31 cellular contexts compared by ENCODE assay signal in the genomic region with DNA sequence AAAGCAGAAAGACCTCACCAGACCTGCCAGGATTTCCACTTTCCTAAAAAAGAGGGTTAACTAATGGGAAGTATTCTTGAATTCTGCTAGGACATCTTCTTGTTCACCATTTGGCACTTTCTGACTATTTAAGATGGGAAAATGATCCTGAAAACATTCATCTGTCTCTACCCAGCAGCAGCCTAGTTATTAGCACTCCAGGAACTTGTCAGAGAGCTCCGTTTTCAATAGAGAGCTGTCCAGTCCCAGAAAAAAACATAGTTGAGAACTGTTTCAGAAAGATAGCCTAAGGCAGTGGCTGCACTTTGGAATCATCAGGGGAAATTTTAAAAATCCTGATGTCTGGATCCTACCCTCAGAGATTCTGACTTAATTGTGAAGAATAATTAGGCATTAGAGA.
"Had no signal": no experiment of that assay in that cellular context is flagged by ENCODE, and none has a peak within 500 bp of the region (broad histone marks: within the 10 kb centered on the region; RNA-seq: fewer than 3 reads in every experiment).

No MANE protein-coding gene starts in this region.

- H3K4me1 ChIP-seq: ascending aorta, breast epithelium, esophagus muscularis mucosa had no signal

- H3K27ac ChIP-seq: ascending aorta, breast epithelium, cardiac muscle cell, coronary artery, dorsolateral prefrontal cortex, esophagus muscularis mucosa had no signal

- ATAC-seq: activated CD4-positive, alpha-beta T cell treated with anti-CD3 and anti-CD28 coated beads for 36 hours; activated CD8-positive, alpha-beta memory T cell treated with anti-CD3 and anti-CD28 coated beads, Interleukin-2, amount 10 ng/mL, durations not matched to agents 7 days and 5 days; activated CD8-positive, alpha-beta T cell treated with anti-CD3 and anti-CD28 coated beads, Interleukin-2, amount 10 ng/mL, durations not matched to agents 7 days and 5 days; activated naive CD8-positive, alpha-beta T cell treated with anti-CD3 and anti-CD28 coated beads, Interleukin-2, amount 50 U/mL, for 24 hours had no signal

- H3K9me3 ChIP-seq: ascending aorta, breast epithelium, esophagus muscularis mucosa had no signal

- H3K9me3 Mint-ChIP-seq: activated CD4-positive, alpha-beta memory T cell treated with anti-CD3 and anti-CD28 coated beads for 36 hours; activated CD4-positive, alpha-beta T cell treated with anti-CD3 and anti-CD28 coated beads, Interleukin-2, amount 10 ng/mL, durations not matched to agents 24 days and 14 days; activated naive CD4-positive, alpha-beta T cell treated with anti-CD3 and anti-CD28 coated beads for 36 hours; activated naive CD4-positive, alpha-beta T cell treated with anti-CD3 and anti-CD28 coated beads, Interleukin-2, amount 50 U/mL, for 24 hours; activated naive CD8-positive, alpha-beta T cell treated with anti-CD3 and anti-CD28 coated beads for 36 hours; activated naive CD8-positive, alpha-beta T cell treated with anti-CD3 and anti-CD28 coated beads, Interleukin-2, amount 50 U/mL, for 24 hours; activated T-helper 1 cell treated with anti-CD3 and anti-CD28 coated beads, Interleukin-12 subunit alpha, Interleukin-12 subunit beta, Interleukin-2, Interleukin-4 antibody, amounts not matched to agents 30 ng/mL and 10 ng/mL and 1 ng/mL, durations not matched to agents 14 hours and 24 hours and 36 hours; activated T-helper 2 cell treated with anti-CD3 and anti-CD28 coated beads, Interferon-gamma antibody, Interleukin-2, Interleukin-4, amounts not matched to agents 10 μg/mL and 5 μg/mL and 100 μg/mL, durations not matched to agents 14 hours and 24 hours and 36 hours; brain; central memory CD8-positive, alpha-beta T cell; dendritic cell treated with granulocyte-macrophage colony-stimulating factor and Interleukin-4, amounts not matched to agents 40 ng/mL and 50 ng/mL, for 4 days had no signal

- H3K36me3 Mint-ChIP-seq: activated CD4-positive, alpha-beta memory T cell treated with anti-CD3 and anti-CD28 coated beads for 36 hours; activated CD8-positive, alpha-beta memory T cell treated with anti-CD3 and anti-CD28 coated beads, Interleukin-2, amount 10 ng/mL, durations not matched to agents 7 days and 5 days; activated naive CD4-positive, alpha-beta T cell treated with anti-CD3 and anti-CD28 coated beads, Interleukin-2, amount 50 U/mL, for 24 hours; activated naive CD8-positive, alpha-beta T cell treated with anti-CD3 and anti-CD28 coated beads for 36 hours; brain had no signal

- H3K27me3 Mint-ChIP-seq: activated naive CD8-positive, alpha-beta T cell treated with anti-CD3 and anti-CD28 coated beads, Interleukin-2, amount 50 U/mL, for 24 hours; brain; dendritic cell treated with granulocyte-macrophage colony-stimulating factor and Interleukin-4, amounts not matched to agents 40 ng/mL and 50 ng/mL, for 4 days had no signal

- H3K36me3 ChIP-seq: ascending aorta, breast epithelium, cardiac muscle cell, esophagus muscularis mucosa had no signal

- H3K27ac Mint-ChIP-seq: activated CD4-positive, alpha-beta memory T cell treated with anti-CD3 and anti-CD28 coated beads for 36 hours; activated CD4-positive, alpha-beta T cell treated with anti-CD3 and anti-CD28 coated beads for 36 hours; activated CD4-positive, alpha-beta T cell treated with anti-CD3 and anti-CD28 coated beads, Interleukin-2, amount 10 ng/mL, durations not matched to agents 24 days and 14 days; activated CD8-positive, alpha-beta memory T cell treated with anti-CD3 and anti-CD28 coated beads, Interleukin-2, amount 10 ng/mL, durations not matched to agents 7 days and 5 days; activated CD8-positive, alpha-beta T cell treated with anti-CD3 and anti-CD28 coated beads, Interleukin-2, amount 10 ng/mL, durations not matched to agents 7 days and 5 days; activated naive CD4-positive, alpha-beta T cell treated with anti-CD3 and anti-CD28 coated beads for 36 hours; activated naive CD4-positive, alpha-beta T cell treated with anti-CD3 and anti-CD28 coated beads, Interleukin-2, amount 50 U/mL, for 24 hours; activated naive CD8-positive, alpha-beta T cell treated with anti-CD3 and anti-CD28 coated beads for 36 hours; activated naive CD8-positive, alpha-beta T cell treated with anti-CD3 and anti-CD28 coated beads, Interleukin-2, amount 50 U/mL, for 24 hours; activated T-helper 1 cell treated with anti-CD3 and anti-CD28 coated beads, Interleukin-12 subunit alpha, Interleukin-12 subunit beta, Interleukin-2, Interleukin-4 antibody, amounts not matched to agents 30 ng/mL and 10 ng/mL and 1 ng/mL, durations not matched to agents 14 hours and 24 hours and 36 hours; activated T-helper 2 cell treated with anti-CD3 and anti-CD28 coated beads, Interferon-gamma antibody, Interleukin-2, Interleukin-4, amounts not matched to agents 10 μg/mL and 5 μg/mL and 100 μg/mL, durations not matched to agents 14 hours and 24 hours and 36 hours; brain; dendritic cell treated with granulocyte-macrophage colony-stimulating factor and Interleukin-4, amounts not matched to agents 40 ng/mL and 50 ng/mL, for 4 days; endodermal cell had no signal

- H3K4me3 ChIP-seq: ascending aorta, breast epithelium, cardiac muscle cell, coronary artery, dorsolateral prefrontal cortex, esophagus muscularis mucosa had no signal

- H3K27me3 ChIP-seq: ascending aorta, breast epithelium, cardiac muscle cell, esophagus muscularis mucosa had no signal

- H3K4me3 Mint-ChIP-seq: activated CD4-positive, alpha-beta memory T cell treated with anti-CD3 and anti-CD28 coated beads for 36 hours; activated CD4-positive, alpha-beta T cell treated with anti-CD3 and anti-CD28 coated beads for 36 hours; activated CD4-positive, alpha-beta T cell treated with anti-CD3 and anti-CD28 coated beads, Interleukin-2, amount 10 ng/mL, durations not matched to agents 24 days and 14 days; activated CD8-positive, alpha-beta memory T cell treated with anti-CD3 and anti-CD28 coated beads, Interleukin-2, amount 10 ng/mL, durations not matched to agents 7 days and 5 days; activated CD8-positive, alpha-beta T cell treated with anti-CD3 and anti-CD28 coated beads, Interleukin-2, amount 10 ng/mL, durations not matched to agents 7 days and 5 days; activated naive CD4-positive, alpha-beta T cell treated with anti-CD3 and anti-CD28 coated beads for 36 hours; activated naive CD4-positive, alpha-beta T cell treated with anti-CD3 and anti-CD28 coated beads, Interleukin-2, amount 50 U/mL, for 24 hours; activated naive CD8-positive, alpha-beta T cell treated with anti-CD3 and anti-CD28 coated beads for 36 hours; activated naive CD8-positive, alpha-beta T cell treated with anti-CD3 and anti-CD28 coated beads, Interleukin-2, amount 50 U/mL, for 24 hours; activated T-helper 1 cell treated with anti-CD3 and anti-CD28 coated beads, Interleukin-12 subunit alpha, Interleukin-12 subunit beta, Interleukin-2, Interleukin-4 antibody, amounts not matched to agents 30 ng/mL and 10 ng/mL and 1 ng/mL, durations not matched to agents 14 hours and 24 hours and 36 hours; brain; central memory CD8-positive, alpha-beta T cell; dendritic cell treated with granulocyte-macrophage colony-stimulating factor and Interleukin-4, amounts not matched to agents 40 ng/mL and 50 ng/mL, for 4 days; endodermal cell had no signal

- DNase-seq: activated CD4-positive, alpha-beta memory T cell treated with anti-CD3 and anti-CD28 coated beads for 36 hours; activated CD4-positive, alpha-beta T cell treated with anti-CD3 and anti-CD28 coated beads for 36 hours; activated CD4-positive, alpha-beta T cell treated with anti-CD3 and anti-CD28 coated beads, Interleukin-2, amount 10 ng/mL, durations not matched to agents 24 days and 14 days; activated CD4-positive, CD25-positive, alpha-beta regulatory T cell; activated CD4-positive, CD25-positive, alpha-beta regulatory T cell treated with anti-CD3 and anti-CD28 coated beads, Interleukin-2, amount 50 U/mL, for 72 hours; activated CD8-positive, alpha-beta memory T cell treated with anti-CD3 and anti-CD28 coated beads, Interleukin-2, amount 10 ng/mL, durations not matched to agents 7 days and 5 days; activated CD8-positive, alpha-beta memory T cell treated with anti-CD3 and anti-CD28 coated beads, Interleukin-2, amount 50 U/mL, for 4 hours; activated CD8-positive, alpha-beta T cell treated with anti-CD3 and anti-CD28 coated beads, Interleukin-2, amount 10 ng/mL, durations not matched to agents 7 days and 5 days; activated effector memory CD4-positive, alpha-beta T cell treated with anti-CD3 and anti-CD28 coated beads, Interleukin-2, amount 50 U/mL, for 16 hours; activated naive CD4-positive, alpha-beta T cell treated with anti-CD3 and anti-CD28 coated beads for 36 hours; activated naive CD8-positive, alpha-beta T cell treated with anti-CD3 and anti-CD28 coated beads for 36 hours; activated naive CD8-positive, alpha-beta T cell treated with anti-CD3 and anti-CD28 coated beads, Interleukin-2, amount 50 U/mL, for 24 hours; activated T-cell treated with anti-CD3 and anti-CD28 coated beads, Interleukin-2, amount 50 U/mL, for 1 hour; activated T-cell treated with anti-CD3 and anti-CD28 coated beads, Interleukin-2, amount 50 U/mL, for 48 hours; dorsolateral prefrontal cortex; effector memory CD4-positive, alpha-beta T cell; endodermal cell; erythroblast; head of caudate nucleus; T-helper 2 cell had no signal

- H3K4me1 Mint-ChIP-seq: activated CD4-positive, alpha-beta T cell treated with anti-CD3 and anti-CD28 coated beads for 36 hours; activated CD4-positive, alpha-beta T cell treated with anti-CD3 and anti-CD28 coated beads, Interleukin-2, amount 10 ng/mL, durations not matched to agents 24 days and 14 days; activated CD8-positive, alpha-beta memory T cell treated with anti-CD3 and anti-CD28 coated beads, Interleukin-2, amount 10 ng/mL, durations not matched to agents 7 days and 5 days; activated naive CD4-positive, alpha-beta T cell treated with anti-CD3 and anti-CD28 coated beads, Interleukin-2, amount 50 U/mL, for 24 hours; activated naive CD8-positive, alpha-beta T cell treated with anti-CD3 and anti-CD28 coated beads for 36 hours; activated naive CD8-positive, alpha-beta T cell treated with anti-CD3 and anti-CD28 coated beads, Interleukin-2, amount 50 U/mL, for 24 hours; brain; central memory CD8-positive, alpha-beta T cell; endodermal cell had no signal
